Comparison of ENCODE assay signal across 22 cellular contexts in the genomic region with DNA sequence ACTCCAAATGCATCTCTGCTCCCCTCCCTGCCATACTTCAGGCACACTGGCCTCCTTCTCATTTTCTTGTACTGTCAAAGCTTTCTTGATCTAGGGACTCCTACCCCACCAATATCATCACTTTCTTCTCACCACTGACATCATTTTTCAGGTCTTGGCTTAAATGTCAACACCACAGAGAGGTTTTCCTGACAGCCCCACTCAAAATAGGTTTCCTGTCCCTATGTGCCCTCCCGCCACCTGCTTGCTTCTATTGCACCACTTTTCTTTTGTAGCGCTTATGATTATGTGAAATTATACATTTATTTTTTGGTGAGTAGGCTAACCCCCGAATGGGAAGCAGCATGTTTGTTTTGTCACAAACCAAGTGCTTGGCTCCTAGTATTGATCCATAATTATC.
"Had no signal": no experiment of that assay in that cellular context is flagged by ENCODE, and none has a peak within 500 bp of the region (broad histone marks: within the 10 kb centered on the region; RNA-seq: fewer than 3 reads in every experiment).

No MANE protein-coding gene starts in this region.

- H3K36me3 Mint-ChIP-seq: activated CD4-positive, alpha-beta memory T cell treated with anti-CD3 and anti-CD28 coated beads for 36 hours; activated CD8-positive, alpha-beta memory T cell treated with anti-CD3 and anti-CD28 coated beads, Interleukin-2, amount 10 ng/mL, durations not matched to agents 7 days and 5 days; activated naive CD4-positive, alpha-beta T cell treated with anti-CD3 and anti-CD28 coated beads, Interleukin-2, amount 10 ng/mL, durations not matched to agents 7 days and 5 days; naive B cell had no signal

- H3K4me3 ChIP-seq: ascending aorta, breast epithelium, gastroesophageal sphincter, heart right ventricle, tibial nerve, vagina had no signal

- H3K27ac ChIP-seq: ascending aorta, breast epithelium, gastroesophageal sphincter, tibial nerve, vagina, WERI-Rb-1 had no signal

- DNase-seq: activated CD4-positive, alpha-beta memory T cell treated with anti-CD3 and anti-CD28 coated beads for 36 hours; activated CD4-positive, alpha-beta T cell treated with anti-CD3 and anti-CD28 coated beads for 36 hours; activated CD8-positive, alpha-beta memory T cell treated with anti-CD3 and anti-CD28 coated beads, Interleukin-2, amount 10 ng/mL, durations not matched to agents 7 days and 5 days; activated naive CD4-positive, alpha-beta T cell treated with anti-CD3 and anti-CD28 coated beads, Interleukin-2, amount 10 ng/mL, durations not matched to agents 7 days and 5 days; activated T-cell treated with anti-CD3 and anti-CD28 coated beads, Interleukin-2, amount 50 U/mL, for 1 hour; dermis blood vessel endothelial cell; effector memory CD8-positive, alpha-beta T cell; heart right ventricle; mammary epithelial cell; naive B cell; occipital lobe; right cardiac atrium; small intestine; stimulated activated CD4-positive, alpha-beta T cell treated with anti-CD3 and anti-CD28 coated beads, Interleukin-4, amount 100 ng/mL, for 24 hours; stimulated activated naive CD4-positive, alpha-beta T cell treated with Interleukin-2 at 50 U/mL for 16 hours; substantia nigra; WERI-Rb-1 had no signal

- H3K4me3 Mint-ChIP-seq: activated CD4-positive, alpha-beta memory T cell treated with anti-CD3 and anti-CD28 coated beads for 36 hours; activated CD4-positive, alpha-beta T cell treated with anti-CD3 and anti-CD28 coated beads for 36 hours; activated CD8-positive, alpha-beta memory T cell treated with anti-CD3 and anti-CD28 coated beads, Interleukin-2, amount 10 ng/mL, durations not matched to agents 7 days and 5 days; activated naive CD4-positive, alpha-beta T cell treated with anti-CD3 and anti-CD28 coated beads, Interleukin-2, amount 10 ng/mL, durations not matched to agents 7 days and 5 days; effector memory CD8-positive, alpha-beta T cell; naive B cell had no signal

- H3K4me1 ChIP-seq: ascending aorta, breast epithelium, gastroesophageal sphincter, tibial nerve, vagina had no signal

- H3K36me3 ChIP-seq: ascending aorta, breast epithelium, gastroesophageal sphincter, heart right ventricle, tibial nerve, vagina, WERI-Rb-1 had no signal

- ATAC-seq: activated CD4-positive, alpha-beta T cell treated with anti-CD3 and anti-CD28 coated beads for 36 hours; activated CD8-positive, alpha-beta memory T cell treated with anti-CD3 and anti-CD28 coated beads, Interleukin-2, amount 10 ng/mL, durations not matched to agents 7 days and 5 days; effector memory CD8-positive, alpha-beta T cell; gastroesophageal sphincter; right cardiac atrium had no signal

- H3K27me3 ChIP-seq: ascending aorta, breast epithelium, gastroesophageal sphincter, heart right ventricle, tibial nerve, vagina had no signal

- H3K9me3 ChIP-seq: ascending aorta, breast epithelium, gastroesophageal sphincter, heart right ventricle, tibial nerve, vagina had no signal

- H3K27me3 Mint-ChIP-seq: activated CD8-positive, alpha-beta memory T cell treated with anti-CD3 and anti-CD28 coated beads, Interleukin-2, amount 10 ng/mL, durations not matched to agents 7 days and 5 days; activated naive CD4-positive, alpha-beta T cell treated with anti-CD3 and anti-CD28 coated beads, Interleukin-2, amount 10 ng/mL, durations not matched to agents 7 days and 5 days had no signal

- H3K9me3 Mint-ChIP-seq: activated CD4-positive, alpha-beta memory T cell treated with anti-CD3 and anti-CD28 coated beads for 36 hours; activated naive CD4-positive, alpha-beta T cell treated with anti-CD3 and anti-CD28 coated beads, Interleukin-2, amount 10 ng/mL, durations not matched to agents 7 days and 5 days had no signal

- H3K27ac Mint-ChIP-seq: activated CD4-positive, alpha-beta memory T cell treated with anti-CD3 and anti-CD28 coated beads for 36 hours; activated CD4-positive, alpha-beta T cell treated with anti-CD3 and anti-CD28 coated beads for 36 hours; activated CD8-positive, alpha-beta memory T cell treated with anti-CD3 and anti-CD28 coated beads, Interleukin-2, amount 10 ng/mL, durations not matched to agents 7 days and 5 days; activated naive CD4-positive, alpha-beta T cell treated with anti-CD3 and anti-CD28 coated beads, Interleukin-2, amount 10 ng/mL, durations not matched to agents 7 days and 5 days; effector memory CD8-positive, alpha-beta T cell; naive B cell had no signal

- H3K4me1 Mint-ChIP-seq: activated CD4-positive, alpha-beta T cell treated with anti-CD3 and anti-CD28 coated beads for 36 hours; activated CD8-positive, alpha-beta memory T cell treated with anti-CD3 and anti-CD28 coated beads, Interleukin-2, amount 10 ng/mL, durations not matched to agents 7 days and 5 days; activated naive CD4-positive, alpha-beta T cell treated with anti-CD3 and anti-CD28 coated beads, Interleukin-2, amount 10 ng/mL, durations not matched to agents 7 days and 5 days; naive B cell had no signal
